19 cellular contexts compared by ENCODE assay signal in genomic region chr1:102186541-102186940, GRCh38.
DNase-seq lines count a peak whose midpoint lies in the region; ATAC-seq and TF ChIP-seq lines count a peak whose summit lies in the region.
"Had no signal": no experiment of that assay in that cellular context is flagged by ENCODE, and none has a peak within 500 bp of the region (broad histone marks: within the 10 kb centered on the region; RNA-seq: fewer than 3 reads in every experiment).

No MANE protein-coding gene starts in this region.

- no peak overlapping the region for H3K4me3 ChIP-seq in A673 (ENCODE audit: low read depth, low read length, poor library complexity, severe bottlenecking)
- no peak overlapping the region for H3K4me3 ChIP-seq in GM23248
- H3K4me3 ChIP-seq in SK-N-MC, result no peak overlapping the region
- H3K4me3 ChIP-seq: GM12878 had no signal

- POLR2A ChIA-PET in A673 (lab: Charles Lee; ENCODE audit: low non-redundant PET), result no interaction called here

- peak; percentile 52 for DNase-seq in A673 (ENCODE audit: low spot score)
- peak; percentile 0 for DNase-seq in GM23248
- DNase-seq in SK-N-MC (ENCODE audit: low read depth, low spot score), result no peak
- DNase-seq in NAMALWA (ENCODE audit: low spot score), result no peak
- DNase-seq in cerebellum (ENCODE audit: low spot score), result no peak
- DNase-seq: ACHN; AML-193; C1 segment of cervical spinal cord; Calu3; CD4-positive, alpha-beta memory T cell; COR-L47; DMS53; DMS79 treated with DMSO at 0.1 percent for 48 hours; GDM1; H7; HCEC 1CT had no signal

- no peaks in the 10 kb centered on the region for H3K79me2 ChIP-seq in GM23248 (ENCODE audit: insufficient read depth)

- no peaks in the 10 kb centered on the region for H3F3A ChIP-seq in GM23248 (ENCODE audit: insufficient read depth)

- no peak overlapping the region for H3K4me2 ChIP-seq in GM23248 (ENCODE audit: unreplicated experiment)

- 0 to 2% methylated on average over 2 of the region's 2 CpGs for WGBS in GM23248 (ENCODE audit: low coverage in 1 of 2, low lambda C conversion rate in 2 of 2, missing lambda C conversion rate in 2 of 2), 2 experiments

- peaks cover 77% of the 10 kb centered on the region for H3K4me1 ChIP-seq in A673 (ENCODE audit: insufficient read depth, low read length, poor library complexity, severe bottlenecking)
- no peaks in the 10 kb centered on the region for H3K4me1 ChIP-seq in GM23248 (ENCODE audit: insufficient read depth)

- no peaks in the 10 kb centered on the region for H3K9me3 ChIP-seq in A673 (ENCODE audit: low read depth, low read length, poor library complexity, severe bottlenecking)
- no peaks in the 10 kb centered on the region for H3K9me3 ChIP-seq in GM23248 (ENCODE audit: low read depth)
- no peaks in the 10 kb centered on the region for H3K9me3 ChIP-seq in SK-N-MC (ENCODE audit: low read depth, low read length)

- no peaks in the 10 kb centered on the region for H4K20me1 ChIP-seq in GM23248 (ENCODE audit: insufficient read depth)

- no peak overlapping the region for H2AFZ ChIP-seq in GM23248

- in situ Hi-C loops in GM23248 (cut with MboI), result no loop called here

- ATAC-seq in HG03175 (IDR thresholded peaks at IDR 0.05; ENCODE audit: unreplicated experiment), result no peak
- ATAC-seq: GM12878 had no signal

- CTCF ChIA-PET in A673 (lab: Charles Lee), result no interaction called here

- BruUV-seq in A673 (replicated peaks; lab: Mats Ljungman, UMichigan), result no TSS peak

- H3K9me2 ChIP-seq in GM23248 (ENCODE audit: insufficient read depth), result no peaks in the 10 kb centered on the region

- H3K36me3 ChIP-seq in A673 (ENCODE audit: insufficient read depth, low read length, poor library complexity, severe bottlenecking) (no peaks in the 10 kb centered on the region), GM23248 (ENCODE audit: low read depth) (no peaks in the 10 kb centered on the region), SK-N-MC (ENCODE audit: insufficient read depth, low read length) (no peaks in the 10 kb centered on the region)

- peak overlapping the region; percentile 97 for H3K27ac ChIP-seq in A673 (ENCODE audit: low read depth, low read length, poor library complexity, severe bottlenecking)
- H3K27ac ChIP-seq in GM23248, result no peak overlapping the region
- peak overlapping the region; percentile 100 for H3K27ac ChIP-seq in SK-N-MC
- H3K27ac ChIP-seq: 22Rv1 had no signal

- no peaks in the 10 kb centered on the region for H3K27me3 ChIP-seq in A673 (replicated peaks; ENCODE audit: insufficient read depth, low read depth, low read length, poor library complexity)
- no peaks in the 10 kb centered on the region for H3K27me3 ChIP-seq in GM23248 (replicated peaks; ENCODE audit: insufficient read depth)

- intact Hi-C loops in A673 (cut with micrococcal nuclease; ENCODE audit: unreplicated experiment), result loop anchor here (10.0 kb wide), 1 partner anchor 112 kb away; no protein-coding TSS in a partner anchor

- no peak for TF ChIP-seq CTCF in A673 (conservative IDR thresholded peaks at IDR 0.05; ENCODE audit: low read depth, low read length)

- H3K9ac ChIP-seq in GM23248 (no peak overlapping the region), SK-N-MC (ENCODE audit: insufficient read length) (no peak overlapping the region)

Comparison
In these comparisons a context has a peak if more than half of its experiments do, and no peak if none do; other contexts are left out.
1. DNase-seq: peak in A673 (single experiment) and GM23248 (single experiment); none in SK-N-MC (single experiment), NAMALWA (single experiment) and cerebellum (single experiment).